In genomic region chr17:888998-889401, GRCh38 we compare ENCODE assay signal across 13 cellular contexts.
DNase-seq lines count a peak whose midpoint lies in the region; ATAC-seq, FAIRE-seq and TF ChIP-seq lines count a peak whose summit lies in the region.
"Had no signal": no experiment of that assay in that cellular context is flagged by ENCODE, and none has a peak within 500 bp of the region (broad histone marks: within the 10 kb centered on the region; RNA-seq: fewer than 3 reads in every experiment).

No MANE protein-coding gene starts in this region.

- 61 to 70% (median 67%) methylated on average over 8 to 9 of the region's 9 CpGs for WGBS in stomach, 5 donors
- WGBS in pancreas, 2 donors: 77 to 80% methylated on average over 9 of the region's 9 CpGs
- WGBS in heart left ventricle, 4 donors: 74 to 80% (median 79%) methylated on average over 9 of the region's 9 CpGs

- DNase-seq in stimulated activated CD4-positive, alpha-beta T cell treated with anti-CD3 and anti-CD28 coated beads, Interleukin-15, amount 100 ng/mL, for 24 hours: peak; percentile 18
- DNase-seq in stimulated activated CD4-positive, alpha-beta T cell treated with anti-CD3 and anti-CD28 coated beads, Interleukin-2, amount 100 ng/mL, for 48 hours: no peak
- DNase-seq in NCI-H2171 (lab: John Stamatoyannopoulos, UW) (peak; percentile 36), amniotic epithelial cell (ENCODE audit: low read depth) (peak; percentile 30), stomach (no peak), pancreas (no peak), heart left ventricle (no peak)
- DNase-seq in activated CD4-positive, CD25-positive, alpha-beta regulatory T cell treated with anti-CD3 and anti-CD28 coated beads, Interleukin-2, amount 50 U/mL, for 72 hours: no peak
- DNase-seq: midbrain; NCI-H226; stimulated activated naive CD4-positive, alpha-beta T cell treated with Interleukin-2 at 50 U/mL for 16 hours had no signal

- TF ChIP-seq CTCF in stomach (IDR thresholded peaks at IDR 0.05) (no peak), pancreas (IDR thresholded peaks at IDR 0.05) (no peak), heart left ventricle (IDR thresholded peaks at IDR 0.05) (no peak)

- no peaks in the 10 kb centered on the region for H3K9me3 ChIP-seq in stomach
- no peaks in the 10 kb centered on the region for H3K9me3 ChIP-seq in pancreas
- no peaks in the 10 kb centered on the region for H3K9me3 ChIP-seq in heart left ventricle
- H3K9me3 ChIP-seq: HAP-1 had no signal

- no peak for FAIRE-seq in pancreas (lab: Jason Lieb, UNC)

- no peak for TF ChIP-seq EP300 in stomach (IDR thresholded peaks at IDR 0.05)

- H3K4me1 ChIP-seq in stomach (peaks cover 0 to 51% (median 21%) of the 10 kb centered on the region in 4 donors), pancreas (peaks cover 0 to 4% (median 0%) of the 10 kb centered on the region in 3 donors), heart left ventricle (peaks cover 0 to 9% (median 0%) of the 10 kb centered on the region in 12 donors)

- H3K27ac ChIP-seq in stomach: peak overlapping the region in 3 of 5 donors; percentile 19 to 90 (median 20)
- H3K27ac ChIP-seq in pancreas: no peak overlapping the region
- H3K27ac ChIP-seq in heart left ventricle: peak overlapping the region in 1 of 12 donors; percentile 75
- H3K27ac ChIP-seq: HL-60 had no signal

- H3K4me3 ChIP-seq in stomach: no peak overlapping the region
- H3K4me3 ChIP-seq in pancreas: no peak overlapping the region
- no peak overlapping the region for H3K4me3 ChIP-seq in heart left ventricle
- H3K4me3 ChIP-seq: HAP-1 had no signal

- no peak for ATAC-seq in pancreas
- no peak for ATAC-seq in heart left ventricle

- intact Hi-C loops in stomach (cut with DNase I; ENCODE audit: low total_unique reads) (no loop called here), pancreas (cut with DNase I) (no loop called here), heart left ventricle (cut with DNase I) (loop anchor here in 3 of 10 donors (10.0 kb wide), 3 partner anchors 86 to 166 kb away; partner anchors contain the start of gene NXN (in 1 of the 3))

- H3K36me3 ChIP-seq in stomach (no peaks in the 10 kb centered on the region), pancreas (no peaks in the 10 kb centered on the region), heart left ventricle (no peaks in the 10 kb centered on the region)
- H3K36me3 ChIP-seq: HAP-1 had no signal

- TF ChIP-seq POLR2A in stomach (IDR thresholded peaks at IDR 0.05) (no peak), heart left ventricle (IDR thresholded peaks at IDR 0.05) (no peak)

- H3K27me3 ChIP-seq in stomach (no peaks in the 10 kb centered on the region), pancreas (no peaks in the 10 kb centered on the region), heart left ventricle (no peaks in the 10 kb centered on the region)

Comparison
In these comparisons a context has a peak if more than half of its experiments do, and no peak if none do; other contexts are left out.
1. DNase-seq: peak in stimulated activated CD4-positive, alpha-beta T cell treated with anti-CD3 and anti-CD28 coated beads, Interleukin-15, amount 100 ng/mL, for 24 hours (single experiment), NCI-H2171 (single experiment) and amniotic epithelial cell (single experiment); none in stimulated activated CD4-positive, alpha-beta T cell treated with anti-CD3 and anti-CD28 coated beads, Interleukin-2, amount 100 ng/mL, for 48 hours (0 of 2), stomach (single experiment), activated CD4-positive, CD25-positive, alpha-beta regulatory T cell treated with anti-CD3 and anti-CD28 coated beads, Interleukin-2, amount 50 U/mL, for 72 hours (single experiment), pancreas (0 of 6) and heart left ventricle (0 of 5).
2. H3K27ac ChIP-seq: peak in stomach (3 of 5); none in pancreas (0 of 4).